ENCODE assay signal across 4 cellular contexts in genomic region chr15:79133309-79133708, GRCh38.
TF ChIP-seq lines count a peak whose summit lies in the region.

No MANE protein-coding gene starts in this region.

TF ChIP-seq in HepG2, 621 proteins besides CTCF, POLR2A, EP300 and RAD21:
- TF ChIP-seq MAFK (conservative IDR thresholded peaks at IDR 0.05 in 1 of 2, IDR thresholded peaks at IDR 0.05 in 1 of 2; ENCODE audit: low read length in 2 of 2) (peak; percentile 77 to 82), MAFF (IDR thresholded peaks at IDR 0.05; ENCODE audit: low read depth, low read length) (peak; percentile 78), ZNF629 (CRISPR knock-in tag; conservative IDR thresholded peaks at IDR 0.05) (0 out of 2 replicates have a peak, but pooled peaks have one; percentile 34), ZNF761 (CRISPR knock-in tag; conservative IDR thresholded peaks at IDR 0.05) (no peak)

TF ChIP-seq in A549, 52 proteins besides CTCF, POLR2A, EP300 and RAD21:
- TF ChIP-seq MAFK (IDR thresholded peaks at IDR 0.05; ENCODE audit: partially characterized antibody) (peak; percentile 81), RNF2 (IDR thresholded peaks at IDR 0.05; ENCODE audit: borderline replicate concordance, low read depth) (no peak), MAZ (IDR thresholded peaks at IDR 0.05; ENCODE audit: borderline replicate concordance, low read depth, low read length) (no peak)
TF ChIP-seq in A549: peak in this region for 1.

TF ChIP-seq in IMR-90, 13 proteins besides CTCF, POLR2A, EP300 and RAD21:
- TF ChIP-seq MAFK (IDR thresholded peaks at IDR 0.05; ENCODE audit: low read depth, low read length) (peak; percentile 56), MXI1 (IDR thresholded peaks at IDR 0.05; ENCODE audit: borderline replicate concordance, low read depth, low read length) (no peak)

TF ChIP-seq in K562, 482 proteins besides CTCF, POLR2A, EP300 and RAD21:
- peak; percentile 65 for TF ChIP-seq ZNF316 (IDR thresholded peaks at IDR 0.05)
- TF ChIP-seq RBM25 (IDR thresholded peaks at IDR 0.05; ENCODE audit: low read depth, low read length, severe bottlenecking) = peak; percentile 55
- TF ChIP-seq NFXL1 (CRISPR knock-in tag; IDR thresholded peaks at IDR 0.05) = no peak
- 0 out of 2 replicates have a peak, but pooled peaks have one; percentile 33 for TF ChIP-seq MAFG (tag; conservative IDR thresholded peaks at IDR 0.05)
- peak; percentile 32; the same call in 1 of the 2 replicates for TF ChIP-seq C11orf30 (IDR thresholded peaks at IDR 0.05; ENCODE audit: low read depth)
- peak; percentile 40; the same call in 1 of the 2 replicates for TF ChIP-seq BCOR (IDR thresholded peaks at IDR 0.05)
- TF ChIP-seq ZNF224 (CRISPR knock-in tag; IDR thresholded peaks at IDR 0.05) = no peak
